ENCODE assay signal across 8 cellular contexts in genomic region chr11:123653997-123654565, GRCh38. TPM values are rescaled to one million over a fixed set of nuclear protein-coding genes. Genes with fewer than 3 reads are reported as not detected.
A peak's percentile ranks its signal among the peaks of the same experiment; 100 is the strongest.
DNase-seq lines count a peak whose midpoint lies in the region; ATAC-seq, FAIRE-seq and TF ChIP-seq lines count a peak whose summit lies in the region.

No MANE protein-coding gene starts in this region.

- no peak for TF ChIP-seq EP300 in K562 (IDR thresholded peaks at IDR 0.05; ENCODE audit: low read length)

- peak overlapping the region in 1 of 2 experiments; percentile 87; a peak in 2 of 4 replicates for H3K9ac ChIP-seq in K562 (ENCODE audit: insufficient read depth in 1 of 2, low read depth in 2 of 2, low read length in 2 of 2)
- H3K9ac ChIP-seq in iPS-20b (ENCODE audit: low read depth, low read length): no peak overlapping the region; the same call in 1 of the 2 replicates
- H3K9ac ChIP-seq in skeletal muscle tissue (ENCODE audit: low read depth in 1 of 3, low read length in 3 of 3): peak overlapping the region in 2 of 3 donors; percentile 77 to 84

- H4K20me1 ChIP-seq in K562 (replicated peaks; ENCODE audit: control insufficient read depth, insufficient read depth, low read length): no peaks in the 10 kb centered on the region

- FAIRE-seq in K562 (lab: Jason Lieb, UNC): no peak

- H3K9me3 ChIP-seq in K562 (replicated peaks; ENCODE audit: control insufficient read depth, insufficient read depth, low read depth, low read length) (no peaks in the 10 kb centered on the region), iPS-20b (ENCODE audit: insufficient read depth, low read depth, low read length) (no peaks in the 10 kb centered on the region), skeletal muscle tissue (ENCODE audit: control insufficient read depth in 3 of 3, low read length in 3 of 3) (no peaks in the 10 kb centered on the region)

- peaks cover 3 to 8% of the 10 kb centered on the region in 2 experiments; a peak in 3 of 5 replicates for H3K27me3 ChIP-seq in K562 (ENCODE audit: control insufficient read depth in 2 of 2, insufficient read depth in 2 of 2, low read length in 2 of 2)
- H3K27me3 ChIP-seq in iPS-20b (ENCODE audit: insufficient read depth, low read length): peaks cover 51% of the 10 kb centered on the region
- H3K27me3 ChIP-seq in skeletal muscle tissue (ENCODE audit: control insufficient read depth in 3 of 3, insufficient read depth in 3 of 3, low read length in 3 of 3): no peaks in the 10 kb centered on the region

- intact Hi-C loops in K562 (cut with micrococcal nuclease): no loop called here

- H2AFZ ChIP-seq in K562 (ENCODE audit: low read depth, low read length): peak overlapping the region; percentile 83

- H3K79me2 ChIP-seq in K562 (ENCODE audit: control insufficient read depth, insufficient read depth, low read length): no peaks in the 10 kb centered on the region

- no peak for TF ChIP-seq POLR2A in K562 (conservative IDR thresholded peaks at IDR 0.05)

- no peak for TF ChIP-seq RAD21 in K562 (CRISPR knock-in tag; conservative IDR thresholded peaks at IDR 0.05 in 1 of 2, IDR thresholded peaks at IDR 0.05 in 1 of 2)

- WGBS in K562 (ENCODE audit: insufficient coverage, low coverage, missing lambda C conversion rate): 1% methylated on average over 39 of the region's 55 CpGs

- CTCF ChIA-PET in K562 (lab: Yijun Ruan, JAX; ENCODE audit: low intra/inter-chr PET ratio): no interaction called here

- H3K4me1 ChIP-seq in K562 (replicated peaks in 1 of 2; ENCODE audit: control insufficient read depth in 2 of 2, insufficient read depth in 2 of 2, low read length in 2 of 2) (peaks cover 0 to 13% of the 10 kb centered on the region in 2 experiments; a peak in 3 of 5 replicates), iPS-20b (ENCODE audit: insufficient read depth, low read length) (no peaks in the 10 kb centered on the region), skeletal muscle tissue (ENCODE audit: control insufficient read depth in 3 of 3, insufficient read depth in 3 of 3, low read length in 3 of 3) (peaks cover 21 to 37% (median 25%) of the 10 kb centered on the region in 3 donors)

- TF ChIP-seq CTCF in GM20000 (IDR thresholded peaks at IDR 0.05; ENCODE audit: extremely low read depth, missing control alignments): no peak
- no peak for TF ChIP-seq CTCF in K562 (IDR thresholded peaks at IDR 0.05 in 2 of 3, conservative IDR thresholded peaks at IDR 0.05 in 1 of 3; ENCODE audit: insufficient read depth in 2 of 3, low read depth in 1 of 3, low read length in 3 of 3)

- DNase-seq in AG08396 (ENCODE audit: low spot score) (peak; percentile 82), GM20000 (ENCODE audit: low spot score) (peak; percentile 74), K562 (ENCODE audit: extremely low read depth in 1 of 4, low spot score in 3 of 4) (peak; percentile 36 to 64 (median 61)), DMS153 treated with DMSO at 0.1 percent for 48 hours (lab: John Stamatoyannopoulos, UW; ENCODE audit: unreplicated experiment) (no peak), middle frontal gyrus (ENCODE audit: extremely low spot score, low spot score) (no peak)

- BruUV-seq in K562 (replicated peaks; lab: Mats Ljungman, UMichigan): no TSS peak

- H3K27ac ChIP-seq in K562 (ENCODE audit: extremely low read depth, low read depth, low read length) (no peak overlapping the region), iPS-20b (ENCODE audit: low read length) (no peak overlapping the region), skeletal muscle tissue (ENCODE audit: low read depth, low read length) (peak overlapping the region; percentile 99)

- H3K4me3 ChIP-seq in K562: peak overlapping the region; percentile 41
- H3K4me3 ChIP-seq in iPS-20b (ENCODE audit: low read length): peak overlapping the region; percentile 87
- H3K4me3 ChIP-seq in skeletal muscle tissue (ENCODE audit: low read length in 3 of 3): peak overlapping the region; percentile 75 to 82 (median 81)

- H3K9me1 ChIP-seq in K562 (ENCODE audit: control insufficient read depth, insufficient read depth, low read length): no peaks in the 10 kb centered on the region

- no peaks in the 10 kb centered on the region for H3K36me3 ChIP-seq in K562 (ENCODE audit: control insufficient read depth, insufficient read depth, low read length)
- H3K36me3 ChIP-seq in iPS-20b (ENCODE audit: insufficient read depth, low read depth, low read length): no peaks in the 10 kb centered on the region
- H3K36me3 ChIP-seq in skeletal muscle tissue (ENCODE audit: control insufficient read depth in 3 of 3, insufficient read depth in 3 of 3, low read length in 3 of 3): no peaks in the 10 kb centered on the region

- ATAC-seq in K562: peak; percentile 87

- peak overlapping the region; percentile 87 for H3K4me2 ChIP-seq in K562 (ENCODE audit: insufficient read depth, low read length)

- in situ Hi-C loops in K562 (cut with MboI): no loop called here

- POLR2A ChIA-PET in K562 (lab: Yijun Ruan, JAX): interaction anchor here (0.8 kb wide), 1 partner anchor 26 kb away, joined by 3 read pairs; no protein-coding TSS in a partner anchor

TF ChIP-seq in PFSK-1, 5 proteins besides CTCF, POLR2A, EP300 and RAD21 (continues in another document):
- TF ChIP-seq POLR2AphosphoS5 (IDR thresholded peaks at IDR 0.05; ENCODE audit: low read depth, low read length): no peak

TF ChIP-seq in K562, 482 proteins besides CTCF, POLR2A, EP300 and RAD21 (continues in another document):
- peak in 1 of 2 experiments; percentile 71; a peak in 2 of 4 replicates for TF ChIP-seq MNT (conservative IDR thresholded peaks at IDR 0.05)
- TF ChIP-seq NFIC (IDR thresholded peaks at IDR 0.05): peak; percentile 43
- TF ChIP-seq ZNF717 (CRISPR knock-in tag; IDR thresholded peaks at IDR 0.05): no peak
- no peak for TF ChIP-seq MYNN (IDR thresholded peaks at IDR 0.05)
- TF ChIP-seq MYNN (CRISPR knock-in tag; IDR thresholded peaks at IDR 0.05): 0 out of 2 replicates have a peak, but pooled peaks have one; percentile 16
- TF ChIP-seq ETV5 (CRISPR knock-in tag; IDR thresholded peaks at IDR 0.05; ENCODE audit: low read depth): 0 out of 2 replicates have a peak, but pooled peaks have one; percentile 11
- no peak for TF ChIP-seq IRF1 (CRISPR knock-in tag; IDR thresholded peaks at IDR 0.05; ENCODE audit: borderline replicate concordance)
- peak; percentile 53; the same call in 1 of the 2 replicates for TF ChIP-seq ETV1 (tag; conservative IDR thresholded peaks at IDR 0.05; ENCODE audit: low read depth)
- TF ChIP-seq MIER1 (IDR thresholded peaks at IDR 0.05; ENCODE audit: low read depth): peak; percentile 90
- TF ChIP-seq ZBTB9 (CRISPR knock-in tag; IDR thresholded peaks at IDR 0.05): no peak
- no peak for TF ChIP-seq KAT2B (IDR thresholded peaks at IDR 0.05; ENCODE audit: low read depth, low read length)

RNA-seq across cellular contexts. Expression of gene SCN3B, which starts 0.3 kb away (rescaled TPM):
- 0.38 TPM for polyA plus RNA-seq in PFSK-1 (2012; ENCODE audit: insufficient read length, low read depth)
- total RNA-seq in K562 (2011; cell fraction: chromatin; rRNA removed; ENCODE audit: low replicate concordance): not detected in 2 replicates
- 0.26 TPM in 1 of 2 replicates, not detected in the other for total RNA-seq in K562 (2011; cell fraction: nucleolus; rRNA removed)
- 0.07 TPM in 1 of 2 replicates, not detected in the other for total RNA-seq in K562 (2011; cell fraction: nucleoplasm; rRNA removed)
- total RNA-seq in K562 (2014; rRNA removed) (not detected in 2 replicates), K562 (2014; rRNA removed; fragmentation: Illumina TruSeq; extraction: Trizol) (not detected in 2 replicates), K562 (2015; rRNA removed; fragmentation: Illumina TruSeq; extraction: Trizol) (not detected in 2 replicates), K562 (2021) (0.04 TPM in 1 of 2 replicates, not detected in the other), skeletal muscle tissue (8.9 TPM)
- polyA plus RNA-seq in K562 (2011; rRNA removed) (0.01 TPM in 2 replicates), K562 (2014; fragmentation: Illumina TruSeq; extraction: Trizol) (not detected in 2 replicates), K562 (2014; fragmentation: Nextera tagmentation; extraction: Ambion mirVana) (not detected), K562 (2014; rRNA removed) (0.15 TPM in 1 of 2 replicates, not detected in the other)
- not detected in 2 replicates for polyA plus RNA-seq in K562 (2011; cell fraction: cytosol; rRNA removed)
- polyA plus RNA-seq in K562 (2011; cell fraction: nucleus; rRNA removed): 0.01 TPM in 1 of 2 replicates, not detected in the other
- polyA plus RNA-seq in K562 (2012): 0.01 and 0.07 TPM in 2 replicates
- 0.04 TPM in 1 of 2 replicates, not detected in the other for polyA minus RNA-seq in K562 (2011; rRNA and poly(A)+ RNA removed)
- polyA minus RNA-seq in K562 (2011; cell fraction: cytosol; rRNA and poly(A)+ RNA removed): not detected in 2 replicates
- polyA minus RNA-seq in K562 (2011; cell fraction: nucleus; rRNA and poly(A)+ RNA removed): not detected in 2 replicates

Comparison
In these comparisons a context has a peak if more than half of its experiments do, and no peak if none do; other contexts are left out.
1. DNase-seq: peak in AG08396 (single experiment), GM20000 (single experiment) and K562 (4 of 4); none in DMS153 treated with DMSO at 0.1 percent for 48 hours (single experiment) and middle frontal gyrus (single experiment).
2. Peak in every context shown above with its lines, with median percentiles within 50 percentile points of each other: H3K4me3 ChIP-seq.